Comparison of ENCODE assay signal across 20 cellular contexts in the genomic region with DNA sequence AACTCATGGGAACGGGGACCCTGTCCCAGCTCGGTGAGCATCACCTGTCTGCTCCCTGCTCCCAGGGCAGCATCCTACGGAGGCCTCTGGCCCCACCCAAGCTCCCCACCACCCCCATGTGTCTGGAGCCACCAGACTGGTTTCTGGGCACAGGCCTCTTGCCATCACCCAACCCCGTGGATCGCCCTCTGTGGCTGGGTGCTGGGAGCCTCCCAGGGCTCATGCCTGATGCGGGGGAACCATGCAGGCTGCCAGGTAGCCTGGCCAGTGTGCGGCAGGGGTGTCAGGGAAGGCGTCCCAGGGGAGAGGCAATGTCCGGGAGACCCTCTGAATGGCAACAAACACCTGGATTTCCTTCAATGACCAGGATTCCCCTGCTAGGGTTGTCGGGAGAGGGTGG. TPM values are rescaled to one million over a fixed set of nuclear protein-coding genes. Genes with fewer than 3 reads are reported as not detected.
DNase-seq lines count a peak whose midpoint lies in the region; ATAC-seq and TF ChIP-seq lines count a peak whose summit lies in the region.
"Had no signal": no experiment of that assay in that cellular context is flagged by ENCODE, and none has a peak within 500 bp of the region (broad histone marks: within the 10 kb centered on the region; RNA-seq: fewer than 3 reads in every experiment).

No MANE protein-coding gene starts in this region.

- no peak for ATAC-seq in HG02852 (IDR thresholded peaks at IDR 0.05; ENCODE audit: unreplicated experiment)
- ATAC-seq: Panc1 had no signal

- no peaks in the 10 kb centered on the region for H3K9me3 Mint-ChIP-seq in activated T-cell treated with anti-CD3 and anti-CD28 coated beads, Interleukin-2, amount 50 U/mL, for 24 hours
- no peaks in the 10 kb centered on the region for H3K9me3 Mint-ChIP-seq in CD8-positive, alpha-beta memory T cell
- H3K9me3 Mint-ChIP-seq in nephron = no peaks in the 10 kb centered on the region

- no peak overlapping the region for H3K27ac ChIP-seq in CD8-positive, alpha-beta memory T cell (ENCODE audit: low read depth, low read length)

- H3K4me3 Mint-ChIP-seq in activated T-cell treated with anti-CD3 and anti-CD28 coated beads, Interleukin-2, amount 50 U/mL, for 24 hours = no peak overlapping the region
- peak overlapping the region in 4 of 7 donors; percentile 12 to 63 (median 44) for H3K4me3 Mint-ChIP-seq in CD8-positive, alpha-beta memory T cell
- H3K4me3 Mint-ChIP-seq in nephron = peak overlapping the region in 2 of 3 experiments; percentile 47 to 56

- H3K27ac Mint-ChIP-seq in activated T-cell treated with anti-CD3 and anti-CD28 coated beads, Interleukin-2, amount 50 U/mL, for 24 hours = peak overlapping the region; percentile 44
- no peak overlapping the region for H3K27ac Mint-ChIP-seq in CD8-positive, alpha-beta memory T cell
- no peak overlapping the region for H3K27ac Mint-ChIP-seq in nephron

- peaks cover 53% of the 10 kb centered on the region for H3K36me3 Mint-ChIP-seq in activated T-cell treated with anti-CD3 and anti-CD28 coated beads, Interleukin-2, amount 50 U/mL, for 24 hours (ENCODE audit: low read depth)
- peaks cover 0 to 11% (median 3%) of the 10 kb centered on the region in 3 donors for H3K36me3 Mint-ChIP-seq in CD8-positive, alpha-beta memory T cell
- H3K36me3 Mint-ChIP-seq in nephron (ENCODE audit: low read depth) = peaks cover 16% of the 10 kb centered on the region

- no peaks in the 10 kb centered on the region for H3K9me3 ChIP-seq in CD8-positive, alpha-beta memory T cell (ENCODE audit: low read length)

- DNase-seq in activated T-cell treated with anti-CD3 and anti-CD28 coated beads, Interleukin-2, amount 50 U/mL, for 24 hours = no peak
- DNase-seq in activated T-cell treated with anti-CD3 and anti-CD28 coated beads, Interleukin-2, amount 50 U/mL, for 48 hours = no peak
- no peak for DNase-seq in CD8-positive, alpha-beta memory T cell
- no peak for DNase-seq in NCI-H1694 treated with DMSO at 0.1 percent for 48 hours (lab: John Stamatoyannopoulos, UW)
- DNase-seq: C1 segment of cervical spinal cord, COR-L47, DMS153, EL, Karpas-422, MM.1S, NCI-H1105, NCI-H187, NCI-H446 treated with DMSO at 0.1 percent for 48 hours, NCI-H774, Right ventricle myocardium superior had no signal

- H3K4me3 ChIP-seq in CD8-positive, alpha-beta memory T cell (ENCODE audit: low read length) = no peak overlapping the region

- POLR2A ChIA-PET in CD8-positive, alpha-beta memory T cell (lab: Charles Lee) = interaction anchor here (0.8 kb wide), 1 partner anchor 55 kb away, joined by 9 read pairs; the partner anchor contains the start of genes SAFB and SAFB2

- H3K36me3 ChIP-seq in CD8-positive, alpha-beta memory T cell (ENCODE audit: insufficient read depth, low read length) = no peaks in the 10 kb centered on the region

- no peaks in the 10 kb centered on the region for H3K27me3 Mint-ChIP-seq in activated T-cell treated with anti-CD3 and anti-CD28 coated beads, Interleukin-2, amount 50 U/mL, for 24 hours
- H3K27me3 Mint-ChIP-seq in CD8-positive, alpha-beta memory T cell = peaks cover 0 to 2% of the 10 kb centered on the region in 2 donors
- no peaks in the 10 kb centered on the region for H3K27me3 Mint-ChIP-seq in nephron (ENCODE audit: low read depth)

- CTCF ChIA-PET in CD8-positive, alpha-beta memory T cell (lab: Charles Lee) = interaction anchor here (1.9 to 2.2 kb wide), 2 partner anchors 10 to 12 kb away, joined by 5 to 8 read pairs; partner anchors contain the start of gene RPL36

- H3K4me1 ChIP-seq in CD8-positive, alpha-beta memory T cell (ENCODE audit: insufficient read depth, low read length) = peaks cover 21% of the 10 kb centered on the region

- TF ChIP-seq CTCF in nephron (IDR thresholded peaks at IDR 0.05; ENCODE audit: unreplicated experiment in 3 of 3) = no peak

- no peaks in the 10 kb centered on the region for H3K27me3 ChIP-seq in CD8-positive, alpha-beta memory T cell (ENCODE audit: insufficient read depth, low read length, poor library complexity, severe bottlenecking)

- H3K4me1 Mint-ChIP-seq in activated T-cell treated with anti-CD3 and anti-CD28 coated beads, Interleukin-2, amount 50 U/mL, for 24 hours (ENCODE audit: low read depth) = peaks cover 18% of the 10 kb centered on the region
- peaks cover 17 to 31% (median 30%) of the 10 kb centered on the region in 3 donors for H3K4me1 Mint-ChIP-seq in CD8-positive, alpha-beta memory T cell
- H3K4me1 Mint-ChIP-seq in nephron = peaks cover 36% of the 10 kb centered on the region

RNA-seq across cellular contexts. Expression of gene MICOS13, which starts 2.7 kb away (rescaled TPM):
- 10 to 100 TPM; 60.6 to 62.1 TPM for total RNA-seq in CD8-positive, alpha-beta memory T cell
- polyA plus RNA-seq in CD8-positive, alpha-beta memory T cell = 117 TPM

RNA-seq across cellular contexts. Expression of gene HSD11B1L, which starts 3.2 kb away (rescaled TPM):
- 1 to 10 TPM; 1.4 to 2.3 TPM for total RNA-seq in CD8-positive, alpha-beta memory T cell
- polyA plus RNA-seq in CD8-positive, alpha-beta memory T cell = 4.0 TPM

RNA-seq across cellular contexts. Expression of gene RPL36, which starts 12.5 kb away (rescaled TPM):
- total RNA-seq in CD8-positive, alpha-beta memory T cell = 1,000 to 10,000 TPM; 1,478 to 1,485 TPM
- polyA plus RNA-seq in CD8-positive, alpha-beta memory T cell = 2,003 TPM

RNA-seq across cellular contexts. Expression of gene LONP1, which starts 42.3 kb away (rescaled TPM):
- total RNA-seq in CD8-positive, alpha-beta memory T cell = 100 to 1,000 TPM; 179 to 204 TPM
- polyA plus RNA-seq in CD8-positive, alpha-beta memory T cell = 36.0 TPM

RNA-seq across cellular contexts. Expression of gene CATSPERD, which starts 42.8 kb away (rescaled TPM):
- not detected for total RNA-seq in CD8-positive, alpha-beta memory T cell
- polyA plus RNA-seq in CD8-positive, alpha-beta memory T cell = not detected
- total RNA-seq: A172, H1, Right ventricle myocardium superior had no signal
